In the genomic region with DNA sequence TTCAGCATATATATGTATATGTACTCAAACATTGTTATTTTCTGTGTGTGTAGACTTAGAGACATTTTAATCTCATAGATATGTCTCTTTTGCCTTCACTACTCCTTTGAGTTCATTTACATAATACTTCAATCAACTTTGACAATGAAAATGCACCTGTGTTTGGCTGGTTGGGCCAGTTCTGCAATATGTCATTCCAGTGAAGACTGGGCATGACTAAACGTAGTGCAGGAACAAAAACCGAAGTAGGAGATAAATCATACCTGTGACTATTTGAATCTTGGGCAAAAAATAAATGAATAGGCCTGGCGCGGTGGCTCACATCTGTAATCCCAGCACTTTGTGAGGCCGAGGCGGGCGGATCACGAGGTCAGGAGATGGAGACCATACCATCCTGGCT, we compare ENCODE assay signal across 17 cellular contexts.
DNase-seq lines count a peak whose midpoint lies in the region; ATAC-seq and TF ChIP-seq lines count a peak whose summit lies in the region.
"Had no signal": no experiment of that assay in that cellular context is flagged by ENCODE, and none has a peak within 500 bp of the region (broad histone marks: within the 10 kb centered on the region; RNA-seq: fewer than 3 reads in every experiment).

No MANE protein-coding gene starts in this region.

- H3K4me3 ChIP-seq in epithelial cell of esophagus (ENCODE audit: low read length) = no peak overlapping the region
- H3K4me3 ChIP-seq: BLaER1 had no signal

- H3K27ac ChIP-seq in foreskin keratinocyte = no peak overlapping the region
- H3K27ac ChIP-seq: BLaER1 had no signal

- H3K27me3 ChIP-seq in foreskin keratinocyte = no peaks in the 10 kb centered on the region
- H3K27me3 ChIP-seq: BE2C, BLaER1 had no signal

- TF ChIP-seq CTCF in epithelial cell of esophagus (IDR thresholded peaks at IDR 0.05; ENCODE audit: insufficient read depth, low read depth, low read length, missing control alignments) (no peak), foreskin keratinocyte (conservative IDR thresholded peaks at IDR 0.05) (no peak)

- peak; percentile 57 for ATAC-seq in foreskin keratinocyte

- no peaks in the 10 kb centered on the region for H3K4me1 ChIP-seq in foreskin keratinocyte
- H3K4me1 ChIP-seq: BE2C, BLaER1, Caco-2 had no signal

- peak; percentile 36 for DNase-seq in epithelial cell of esophagus (ENCODE audit: low read depth)
- DNase-seq in foreskin keratinocyte = peak; percentile 18 to 47
- no peak for DNase-seq in NCI-H345 (lab: John Stamatoyannopoulos, UW)
- DNase-seq in LoVo (ENCODE audit: low spot score) = no peak
- no peak for DNase-seq in COR-L47 (lab: John Stamatoyannopoulos, UW)
- DNase-seq: 8988T; ACHN; BE2C; C1 segment of cervical spinal cord; Caco-2; Calu3; CD4-positive, alpha-beta memory T cell; CD4-positive, CD25-positive, alpha-beta regulatory T cell; CD8-positive, alpha-beta memory T cell; DMS79 treated with DMSO at 0.1 percent for 48 hours; GF-D8 had no signal

Comparison
In these comparisons a context has a peak if more than half of its experiments do, and no peak if none do; other contexts are left out.
1. DNase-seq: peak in epithelial cell of esophagus (single experiment) and foreskin keratinocyte (2 of 2); none in NCI-H345 (single experiment), LoVo (single experiment) and COR-L47 (single experiment).